In the genomic region with DNA sequence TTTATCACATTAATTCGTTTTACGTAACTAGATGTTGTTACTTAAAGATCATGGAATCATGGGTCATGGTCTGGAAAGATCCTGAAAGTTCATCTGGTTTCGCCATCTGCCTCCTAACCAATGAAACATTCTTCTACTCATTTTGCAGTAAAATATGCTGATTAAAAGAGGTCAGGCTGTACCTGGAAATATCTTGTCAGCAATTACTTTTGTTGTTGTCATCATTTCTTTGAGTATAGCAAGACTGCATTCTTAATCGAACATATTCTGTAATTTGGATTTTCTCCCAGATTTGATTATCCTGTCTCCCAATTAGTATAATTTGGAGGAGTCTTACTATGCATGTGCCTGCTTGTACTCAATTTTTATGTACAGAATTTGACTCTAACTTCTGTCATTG, we compare ENCODE assay signal across 35 cellular contexts.
"Had no signal": no experiment of that assay in that cellular context is flagged by ENCODE, and none has a peak within 500 bp of the region (broad histone marks: within the 10 kb centered on the region; RNA-seq: fewer than 3 reads in every experiment).

No MANE protein-coding gene starts in this region.

- DNase-seq: MG63, MM.1S, MV-4-11, NCI-H1048, NCI-H1092, NCI-H1092 treated with DMSO at 0.1 percent for 48 hours, NCI-H1105, NCI-H1105 treated with DMSO at 0.1 percent for 48 hours, NCI-H1417, NCI-H1417 treated with DMSO at 0.1 percent for 48 hours, NCI-H1436, NCI-H1436 treated with DMSO at 0.1 percent for 48 hours, NCI-H146, NCI-H1694, NCI-H1694 treated with DMSO at 0.1 percent for 48 hours, NCI-H187, NCI-H187 treated with DMSO at 0.1 percent for 48 hours, NCI-H1930, NCI-H2029, NCI-H2029 treated with DMSO at 0.1 percent for 48 hours, NCI-H2081, NCI-H2081 treated with DMSO at 0.1 percent for 48 hours, NCI-H2107, NCI-H2171, NCI-H2171 treated with DMSO at 0.1 percent for 48 hours, NCI-H2227 treated with DMSO at 0.1 percent for 48 hours, NCI-H226, NCI-H345, NCI-H446, NCI-H446 treated with DMSO at 0.1 percent for 48 hours, NCI-H510A, NCI-H510A treated with DMSO at 0.1 percent for 48 hours, NCI-H524, NCI-H524 treated with DMSO at 0.1 percent for 48 hours, NCI-H526 had no signal

- H3K27me3 ChIP-seq: MG63 had no signal

- H3K9me3 ChIP-seq: MG63 had no signal

- H3K36me3 ChIP-seq: MG63 had no signal

- H3K4me3 ChIP-seq: MG63 had no signal
